ENCODE assay signal across 18 cellular contexts in genomic region chr11:117319214-117319840, GRCh38. TPM values are rescaled to one million over a fixed set of nuclear protein-coding genes. Genes with fewer than 3 reads are reported as not detected.
DNase-seq lines count a peak whose midpoint lies in the region; ATAC-seq, FAIRE-seq and TF ChIP-seq lines count a peak whose summit lies in the region.
"Had no signal": no experiment of that assay in that cellular context is flagged by ENCODE, and none has a peak within 500 bp of the region (broad histone marks: within the 10 kb centered on the region; RNA-seq: fewer than 3 reads in every experiment).

No MANE protein-coding gene starts in this region.

- H3K4me1 ChIP-seq in ACC112 (ENCODE audit: control insufficient read depth, insufficient read depth, low read length, unreplicated experiment) = peaks cover 18% of the 10 kb centered on the region

- peaks cover 12% of the 10 kb centered on the region for H3K79me2 ChIP-seq in ACC112 (ENCODE audit: control insufficient read depth, insufficient read depth, low read length, unreplicated experiment)

- no peak for TF ChIP-seq CTCF in choroid plexus epithelial cell (conservative IDR thresholded peaks at IDR 0.05; ENCODE audit: low read depth, low read length)
- TF ChIP-seq CTCF in D721Med (IDR thresholded peaks at IDR 0.05; ENCODE audit: insufficient read depth, missing control alignments) = no peak

- DNase-seq in HS-27A (ENCODE audit: low read depth) (peak; percentile 41), choroid plexus epithelial cell (ENCODE audit: low read depth) (peak; percentile 81), kidney glomerular epithelial cell (lab: John Stamatoyannopoulos, UW) (peak; percentile 40), mesenteric fat pad (ENCODE audit: low spot score) (no peak), D721Med (ENCODE audit: insufficient read length, low spot score) (no peak)
- DNase-seq in activated naive CD4-positive, alpha-beta T cell treated with anti-CD3 and anti-CD28 coated beads, Interleukin-2, amount 50 U/mL, for 16 hours = no peak
- DNase-seq: activated effector memory CD4-positive, alpha-beta T cell treated with Interleukin-2 at 50 U/mL for 16 hours; amniotic stem cell; CD8-positive, alpha-beta T cell; cortex of kidney; mesendoderm; OCI-M1; SIG-M5; stimulated activated naive CD8-positive, alpha-beta T cell treated with anti-CD3 and anti-CD28 coated beads, Interleukin-15, Interleukin-2, amounts not matched to agents 100 U/mL and 50 U/mL, for 24 hours had no signal

- H3K36me3 ChIP-seq in ACC112 (ENCODE audit: insufficient read depth, low read length) = no peaks in the 10 kb centered on the region

- ATAC-seq in HG02610 (IDR thresholded peaks at IDR 0.05; ENCODE audit: unreplicated experiment) = no peak
- ATAC-seq: CD8-positive, alpha-beta T cell; stimulated activated naive CD8-positive, alpha-beta T cell treated with anti-CD3 and anti-CD28 coated beads, Interleukin-15, Interleukin-2, amounts not matched to agents 100 U/mL and 50 U/mL, for 24 hours had no signal

- no peaks in the 10 kb centered on the region for H3K27me3 ChIP-seq in ACC112 (ENCODE audit: insufficient read depth, low read length)
- H3K27me3 ChIP-seq: hepatocyte had no signal

- H3K4me3 ChIP-seq in ACC112 (ENCODE audit: low read depth, low read length) (no peak overlapping the region; the same call in 1 of the 2 replicates), choroid plexus epithelial cell (ENCODE audit: low read depth, low read length) (no peak overlapping the region)
- H3K4me3 ChIP-seq: hepatocyte had no signal

- H3K27ac ChIP-seq in ACC112 (ENCODE audit: low read depth, low read length) = peak overlapping the region; percentile 52
- H3K27ac ChIP-seq: hepatocyte had no signal

- peak overlapping the region; percentile 40 for H2AFZ ChIP-seq in ACC112 (ENCODE audit: low read length, unreplicated experiment)
- H2AFZ ChIP-seq: hepatocyte had no signal

- FAIRE-seq in D721Med (lab: Jason Lieb, UNC) = no peak
- FAIRE-seq: urothelium cell line had no signal

RNA-seq across cellular contexts. Expression of gene BACE1, which starts 3.3 kb away (rescaled TPM):
- total RNA-seq in mesenteric fat pad = 25.5 TPM

RNA-seq across cellular contexts. Expression of gene CEP164, which starts 8.3 kb away (rescaled TPM):
- 19.2 TPM for total RNA-seq in mesenteric fat pad

RNA-seq across cellular contexts. Expression of gene BACE1-AS, which starts 28.2 kb away (rescaled TPM):
- total RNA-seq in mesenteric fat pad = 6.6 TPM

Comparison
In these comparisons a context has a peak if more than half of its experiments do, and no peak if none do; other contexts are left out.
1. DNase-seq: peak in HS-27A (single experiment), choroid plexus epithelial cell (single experiment) and kidney glomerular epithelial cell (single experiment); none in mesenteric fat pad (single experiment), activated naive CD4-positive, alpha-beta T cell treated with anti-CD3 and anti-CD28 coated beads, Interleukin-2, amount 50 U/mL, for 16 hours (single experiment) and D721Med (single experiment).